In genomic region chr15:40160689-40161688, GRCh38 we compare ENCODE assay signal across 8 cellular contexts. TPM values are rescaled to one million over a fixed set of nuclear protein-coding genes. Genes with fewer than 3 reads are reported as not detected.
DNase-seq lines count a peak whose midpoint lies in the region; ATAC-seq and TF ChIP-seq lines count a peak whose summit lies in the region.

BUB1B (plus strand) TSS chr15:40161069; CDS start chr15:40161221, 152 bp downstream.

- H3K27ac ChIP-seq in mesenchymal stem cell (ENCODE audit: low read length, poor library complexity, severe bottlenecking): no peak within 1 kb of the TSS

- no peaks in the 10 kb centered on the region for H3K9me3 Mint-ChIP-seq in activated CD8-positive, alpha-beta T cell treated with anti-CD3 and anti-CD28 coated beads, Interleukin-2, amount 10 ng/mL, durations not matched to agents 7 days and 5 days (ENCODE audit: insufficient read depth)

- H2AFZ ChIP-seq in mesenchymal stem cell (ENCODE audit: low read depth, low read length): peak within 1 kb of the TSS; percentile 87

- H3K27ac Mint-ChIP-seq in activated CD8-positive, alpha-beta T cell treated with anti-CD3 and anti-CD28 coated beads, Interleukin-2, amount 10 ng/mL, durations not matched to agents 7 days and 5 days: no peak within 1 kb of the TSS

- no peak within 1 kb of the TSS for H3K4me3 Mint-ChIP-seq in activated CD8-positive, alpha-beta T cell treated with anti-CD3 and anti-CD28 coated beads, Interleukin-2, amount 10 ng/mL, durations not matched to agents 7 days and 5 days

- H3K36me3 ChIP-seq in endocrine pancreas (ENCODE audit: control insufficient read depth, insufficient read depth, low read length) (no peaks in the 10 kb centered on the region), mesenchymal stem cell (ENCODE audit: control insufficient read depth in 1 of 2, insufficient read depth in 2 of 2, low read depth in 1 of 2, low read length in 2 of 2) (no peaks in the 10 kb centered on the region)

- H2AK5ac ChIP-seq in mesenchymal stem cell (ENCODE audit: low read length, severe bottlenecking): no peak within 1 kb of the TSS

- peaks cover 10% of the 10 kb centered on the region for H3K4me1 Mint-ChIP-seq in activated CD8-positive, alpha-beta T cell treated with anti-CD3 and anti-CD28 coated beads, Interleukin-2, amount 10 ng/mL, durations not matched to agents 7 days and 5 days (ENCODE audit: low read depth)

- peaks cover 20% of the 10 kb centered on the region for H3K36me3 Mint-ChIP-seq in activated CD8-positive, alpha-beta T cell treated with anti-CD3 and anti-CD28 coated beads, Interleukin-2, amount 10 ng/mL, durations not matched to agents 7 days and 5 days (ENCODE audit: low read depth)

- H3K4me1 ChIP-seq in endocrine pancreas (ENCODE audit: control insufficient read depth, insufficient read depth, low read length) (no peaks in the 10 kb centered on the region), mesenchymal stem cell (ENCODE audit: control insufficient read depth, insufficient read depth, low read depth, low read length) (peaks cover 3% of the 10 kb centered on the region)

- peak within 1 kb of the TSS; percentile 59 for H3K4me2 ChIP-seq in mesenchymal stem cell (ENCODE audit: low read length, poor library complexity, severe bottlenecking)

- peaks cover 10% of the 10 kb centered on the region for H3K79me1 ChIP-seq in mesenchymal stem cell (replicated peaks; ENCODE audit: low read length, poor library complexity, severe bottlenecking)

- no peak within 1 kb of the TSS for H2BK12ac ChIP-seq in mesenchymal stem cell (ENCODE audit: low read length in 2 of 2)

- H3K4ac ChIP-seq in mesenchymal stem cell (ENCODE audit: low read depth in 1 of 2, low read length in 2 of 2): peak within 1 kb of the TSS in 1 of 2 experiments; percentile 47

- no peaks in the 10 kb centered on the region for H3K9me3 ChIP-seq in endocrine pancreas (ENCODE audit: control insufficient read depth, low read length)
- no peaks in the 10 kb centered on the region for H3K9me3 ChIP-seq in mesenchymal stem cell (ENCODE audit: control insufficient read depth, low read length)

- CTCF ChIA-PET in activated CD8-positive, alpha-beta T cell treated with anti-CD3 and anti-CD28 coated beads, Interleukin-2, amount 10 ng/mL, durations not matched to agents 7 days and 5 days (lab: Charles Lee): interaction anchor here (0.9 to 10.4 kb wide), 12 partner anchors 13 to 148 kb away, joined by 3 to 85 read pairs (median 4); no protein-coding TSS in a partner anchor

- no peak within 1 kb of the TSS for H2BK5ac ChIP-seq in mesenchymal stem cell (ENCODE audit: low read depth, low read length, poor library complexity, severe bottlenecking)

- peak; percentile 95 for ATAC-seq in activated CD8-positive, alpha-beta T cell treated with anti-CD3 and anti-CD28 coated beads, Interleukin-2, amount 10 ng/mL, durations not matched to agents 7 days and 5 days

- no peak within 1 kb of the TSS for H4K91ac ChIP-seq in mesenchymal stem cell (ENCODE audit: low read length)

- H3K14ac ChIP-seq in mesenchymal stem cell (ENCODE audit: low read length in 2 of 2): no peak within 1 kb of the TSS

- 2% methylated on average over 53 of the region's 54 CpGs for WGBS in mesenchymal stem cell

- no peak within 1 kb of the TSS for H2BK15ac ChIP-seq in mesenchymal stem cell (ENCODE audit: low read depth, poor library complexity, severe bottlenecking)

- H3K27me3 Mint-ChIP-seq in activated CD8-positive, alpha-beta T cell treated with anti-CD3 and anti-CD28 coated beads, Interleukin-2, amount 10 ng/mL, durations not matched to agents 7 days and 5 days (ENCODE audit: low read depth): no peaks in the 10 kb centered on the region

- no peak within 1 kb of the TSS for H3K18ac ChIP-seq in mesenchymal stem cell (ENCODE audit: low read depth in 1 of 2, low read length in 2 of 2)

- DNase-seq in COLO829 (ENCODE audit: low spot score): peak; percentile 95
- peak; percentile 91 for DNase-seq in GM20000 (ENCODE audit: low spot score)
- DNase-seq in HS-5 (ENCODE audit: low read depth): peak; percentile 77
- DNase-seq in NK-92 (lab: John Stamatoyannopoulos, UW; ENCODE audit: unreplicated experiment): peak; percentile 58
- peak; percentile 97 for DNase-seq in activated CD8-positive, alpha-beta T cell treated with anti-CD3 and anti-CD28 coated beads, Interleukin-2, amount 10 ng/mL, durations not matched to agents 7 days and 5 days
- DNase-seq in mesenchymal stem cell: peak; percentile 91
- peak; percentile 86 for DNase-seq in stimulated activated CD8-positive, alpha-beta memory T cell treated with anti-CD3 and anti-CD28 coated beads, Interleukin-12 subunit alpha, Interleukin-12 subunit beta, amount 100 ng/mL, for 1 hour (ENCODE audit: low read depth)

- H2BK120ac ChIP-seq in mesenchymal stem cell (ENCODE audit: low read depth, low read length): no peak within 1 kb of the TSS

- POLR2A ChIA-PET in activated CD8-positive, alpha-beta T cell treated with anti-CD3 and anti-CD28 coated beads, Interleukin-2, amount 10 ng/mL, durations not matched to agents 7 days and 5 days (lab: Charles Lee): interaction anchor here (0.6 to 3.0 kb wide), 10 partner anchors 10 to 122 kb away, joined by 3 to 15 read pairs (median 4); partner anchors contain the start of gene SRP14

- peak within 1 kb of the TSS; percentile 10 for H4K8ac ChIP-seq in mesenchymal stem cell (ENCODE audit: low read length)

- peak within 1 kb of the TSS; percentile 41 for H3K4me3 ChIP-seq in endocrine pancreas (ENCODE audit: control insufficient read depth, insufficient read depth, low read length)
- peak within 1 kb of the TSS; percentile 91 to 99 for H3K4me3 ChIP-seq in mesenchymal stem cell (ENCODE audit: insufficient read depth in 1 of 2, low read depth in 1 of 2, low read length in 2 of 2)

- H3K9ac ChIP-seq in endocrine pancreas (ENCODE audit: control insufficient read depth, insufficient read depth, low read length): no peak within 1 kb of the TSS
- H3K9ac ChIP-seq in mesenchymal stem cell (ENCODE audit: low read length): peak within 1 kb of the TSS; percentile 81

- no peak for TF ChIP-seq CTCF in GM20000 (IDR thresholded peaks at IDR 0.05; ENCODE audit: extremely low read depth, missing control alignments)

- H3K23ac ChIP-seq in mesenchymal stem cell (ENCODE audit: low read length in 2 of 2): peak within 1 kb of the TSS in 1 of 2 experiments; percentile 3

- H3K27me3 ChIP-seq in endocrine pancreas (ENCODE audit: control insufficient read depth, insufficient read depth, low read length) (no peaks in the 10 kb centered on the region), mesenchymal stem cell (ENCODE audit: control insufficient read depth in 1 of 2, insufficient read depth in 1 of 2, low read length in 2 of 2) (peaks cover 0 to 4% of the 10 kb centered on the region in 2 experiments)

RNA-seq across cellular contexts. Expression of gene BUB1B, which starts in this region (rescaled TPM):
- 10 to 100 TPM; 91.9 to 94.9 TPM for total RNA-seq in activated CD8-positive, alpha-beta T cell treated with anti-CD3 and anti-CD28 coated beads, Interleukin-2, amount 10 ng/mL, durations not matched to agents 7 days and 5 days
- 3.8 TPM for polyA plus RNA-seq in mesenchymal stem cell (2013, experiment 1 of 2)
- polyA plus RNA-seq in mesenchymal stem cell (2013, experiment 2 of 2): 4.4 TPM
